ENCODE assay signal across 20 cellular contexts in genomic region chr4:175561691-175562090, GRCh38.
A peak's percentile ranks its signal among the peaks of the same experiment; 100 is the strongest.
DNase-seq lines count a peak whose midpoint lies in the region; ATAC-seq, FAIRE-seq and TF ChIP-seq lines count a peak whose summit lies in the region.
"Had no signal": no experiment of that assay in that cellular context is flagged by ENCODE, and none has a peak within 500 bp of the region (broad histone marks: within the 10 kb centered on the region; RNA-seq: fewer than 3 reads in every experiment).

No MANE protein-coding gene starts in this region.

- H4K5ac ChIP-seq in H1 (ENCODE audit: insufficient read length, low read depth, low read length): no peak overlapping the region

- no peak overlapping the region for H3K4me3 ChIP-seq in H1 (ENCODE audit: extremely low read depth in 1 of 4, insufficient read depth in 2 of 4, low read depth in 3 of 4, low read length in 4 of 4)
- no peak overlapping the region for H3K4me3 ChIP-seq in osteoblast (ENCODE audit: insufficient read depth, low read length)
- H3K4me3 ChIP-seq in effector memory CD4-positive, alpha-beta T cell (ENCODE audit: insufficient read depth, low read depth, low read length, poor library complexity, severe bottlenecking): no peak overlapping the region
- no peak overlapping the region for H3K4me3 ChIP-seq in gastrocnemius medialis
- H3K4me3 ChIP-seq: BLaER1 had no signal

- H3K18ac ChIP-seq in H1 (ENCODE audit: extremely low read depth, low read length): no peak overlapping the region

- H2BK120ac ChIP-seq in H1 (replicated peaks; ENCODE audit: low read depth, low read length): no peak overlapping the region

- H2BK12ac ChIP-seq in H1 (ENCODE audit: low read depth, low read length): no peak overlapping the region

- no peak overlapping the region for H3K14ac ChIP-seq in H1 (ENCODE audit: insufficient read length)

- H2BK15ac ChIP-seq in H1 (ENCODE audit: low read length): no peak overlapping the region

- no peak overlapping the region for H3K4ac ChIP-seq in H1 (replicated peaks; ENCODE audit: insufficient read length, low read depth, low read length)

- no peak overlapping the region for H3K23ac ChIP-seq in H1 (ENCODE audit: insufficient read length)

- no peak overlapping the region for H2AK5ac ChIP-seq in H1 (ENCODE audit: low read depth, low read length)

- H2BK5ac ChIP-seq in H1 (ENCODE audit: low read depth, low read length): no peak overlapping the region

- ATAC-seq in gastrocnemius medialis: no peak

- peak overlapping the region; percentile 45 for H3K27ac ChIP-seq in 22Rv1
- no peak overlapping the region for H3K27ac ChIP-seq in H1 (ENCODE audit: low read depth, low read length)
- H3K27ac ChIP-seq in osteoblast (ENCODE audit: low read depth, low read length): no peak overlapping the region
- H3K27ac ChIP-seq in effector memory CD4-positive, alpha-beta T cell (ENCODE audit: insufficient read depth, low read length, poor library complexity, severe bottlenecking): no peak overlapping the region
- no peak overlapping the region for H3K27ac ChIP-seq in gastrocnemius medialis
- H3K27ac ChIP-seq: BLaER1 had no signal

- H2AFZ ChIP-seq in H1 (ENCODE audit: low read length) (peak overlapping the region; percentile 46; the same call in 1 of the 2 replicates), osteoblast (ENCODE audit: low read length) (peak overlapping the region; percentile 70)

- H3K27me3 ChIP-seq in H1 (replicated peaks in 1 of 4; ENCODE audit: control insufficient read depth in 3 of 4, extremely low read depth in 1 of 4, insufficient read depth in 3 of 4, low read length in 3 of 4) (no peaks in the 10 kb centered on the region), osteoblast (ENCODE audit: insufficient read depth, low read length) (no peaks in the 10 kb centered on the region), gastrocnemius medialis (no peaks in the 10 kb centered on the region)
- no peaks in the 10 kb centered on the region for H3K27me3 ChIP-seq in effector memory CD4-positive, alpha-beta T cell (replicated peaks; ENCODE audit: control insufficient read depth, insufficient read depth, low read length, poor library complexity, severe bottlenecking)
- H3K27me3 ChIP-seq: BLaER1 had no signal

- H3K79me1 ChIP-seq in H1 (ENCODE audit: low read depth, low read length): no peaks in the 10 kb centered on the region

- H4K20me1 ChIP-seq in H1 (replicated peaks in 1 of 2; ENCODE audit: control insufficient read depth in 1 of 2, insufficient read depth in 2 of 2, low read length in 2 of 2) (no peaks in the 10 kb centered on the region), osteoblast (ENCODE audit: insufficient read depth, low read length) (no peaks in the 10 kb centered on the region)
- H4K20me1 ChIP-seq: BLaER1 had no signal

- CTCF ChIA-PET in H1 (lab: Charles Lee; ENCODE audit: partially characterized antibody): interaction anchor here (1.5 kb wide), 1 partner anchor 38 kb away, joined by 3 read pairs; no protein-coding TSS in a partner anchor

- H4K91ac ChIP-seq in H1 (replicated peaks; ENCODE audit: insufficient read length, low read length): no peak overlapping the region

- H3K9ac ChIP-seq in H1 (replicated peaks in 1 of 4; ENCODE audit: extremely low read depth in 1 of 4, low read depth in 3 of 4, low read length in 3 of 4): no peak overlapping the region
- H3K9ac ChIP-seq: BLaER1 had no signal

- TF ChIP-seq CTCF in 22Rv1 (IDR thresholded peaks at IDR 0.05): no peak
- no peak for TF ChIP-seq CTCF in H1 (IDR thresholded peaks at IDR 0.05; ENCODE audit: control extremely low read depth in 1 of 3, insufficient read depth in 1 of 3, low read depth in 1 of 3, low read length in 3 of 3)
- no peak for TF ChIP-seq CTCF in osteoblast (IDR thresholded peaks at IDR 0.05; ENCODE audit: extremely low read depth, low read depth, low read length)
- no peak for TF ChIP-seq CTCF in gastrocnemius medialis (IDR thresholded peaks at IDR 0.05 in 4 of 5, conservative IDR thresholded peaks at IDR 0.05 in 1 of 5)

- H3K4me1 ChIP-seq in H1 (replicated peaks in 1 of 4; ENCODE audit: control insufficient read depth in 3 of 4, insufficient read depth in 4 of 4, low read length in 3 of 4) (no peaks in the 10 kb centered on the region), osteoblast (ENCODE audit: insufficient read depth, low read length) (no peaks in the 10 kb centered on the region), gastrocnemius medialis (no peaks in the 10 kb centered on the region)
- no peaks in the 10 kb centered on the region for H3K4me1 ChIP-seq in effector memory CD4-positive, alpha-beta T cell (ENCODE audit: control insufficient read depth, insufficient read depth, low read length, poor library complexity, severe bottlenecking)
- H3K4me1 ChIP-seq: BLaER1 had no signal

- intact Hi-C loops in gastrocnemius medialis (cut with DNase I; ENCODE audit: low total_unique reads): no loop called here

- WGBS in H1 (ENCODE audit: extremely low coverage in 1 of 2, insufficient coverage in 1 of 2, insufficient read length in 1 of 2, insufficient replicate concordance in 2 of 2, low coverage in 1 of 2, low lambda C conversion rate in 2 of 2, missing lambda C conversion rate in 1 of 2), 2 experiments: 75% methylated on average over 1 of the region's 1 CpG; no CpG with 5 or more reads in 1 of the 2 experiments

- no peak for TF ChIP-seq RAD21 in H1 (IDR thresholded peaks at IDR 0.05 in 1 of 2, conservative IDR thresholded peaks at IDR 0.05 in 1 of 2; ENCODE audit: low read depth in 2 of 2, low read length in 2 of 2)

- H3K9me3 ChIP-seq in H1 (ENCODE audit: insufficient read depth in 2 of 2, low read depth in 1 of 2, low read length in 1 of 2) (no peaks in the 10 kb centered on the region), osteoblast (ENCODE audit: low read depth, low read length) (no peaks in the 10 kb centered on the region), gastrocnemius medialis (no peaks in the 10 kb centered on the region)
- H3K9me3 ChIP-seq in effector memory CD4-positive, alpha-beta T cell (ENCODE audit: control insufficient read depth, low read length): no peaks in the 10 kb centered on the region
- H3K9me3 ChIP-seq: BLaER1 had no signal

- POLR2A ChIA-PET in H1 (lab: Charles Lee; ENCODE audit: partially characterized antibody): no interaction called here

- peak; percentile 72 for DNase-seq in SK-MEL-5 (ENCODE audit: low read depth, low spot score)
- DNase-seq in H1 (ENCODE audit: low read depth in 1 of 2, low spot score in 2 of 2): no peak
- DNase-seq in osteoblast (ENCODE audit: insufficient read length, low spot score, missing footprints): no peak
- no peak for DNase-seq in effector memory CD4-positive, alpha-beta T cell
- DNase-seq in ACHN: no peak
- DNase-seq in gastrocnemius medialis: no peak
- DNase-seq in NCI-H526 treated with DMSO at 0.1 percent for 48 hours (lab: John Stamatoyannopoulos, UW): no peak
- DNase-seq: CD4-positive, CD25-positive, alpha-beta regulatory T cell; H7; NCI-H1092; NCI-H1417 treated with DMSO at 0.1 percent for 48 hours; NCI-H1694 treated with DMSO at 0.1 percent for 48 hours; NCI-H2227 treated with DMSO at 0.1 percent for 48 hours; NCI-H748 treated with DMSO at 0.1 percent for 48 hours; NK-92 treated with Interleukin-12 subunit alpha and Interleukin-12 subunit beta, amount 100 ng/mL, for 24 hours; Right ventricle myocardium superior; RPMI8226 had no signal

- H4K8ac ChIP-seq in H1 (ENCODE audit: extremely low read depth, insufficient read depth, low read length): no peak overlapping the region

- no peak overlapping the region for H2BK20ac ChIP-seq in H1 (ENCODE audit: low read length)

- H3K4me2 ChIP-seq in H1 (ENCODE audit: insufficient read depth in 1 of 2, low read depth in 2 of 2, low read length in 2 of 2) (no peak overlapping the region), osteoblast (ENCODE audit: insufficient read depth, low read length) (no peak overlapping the region)
- H3K4me2 ChIP-seq: BLaER1 had no signal

- FAIRE-seq in H1 (lab: Jason Lieb, UNC): no peak
- FAIRE-seq: GM18507 had no signal

- no peaks in the 10 kb centered on the region for H3K23me2 ChIP-seq in H1 (ENCODE audit: low read depth, low read length)

- no peak for TF ChIP-seq EP300 in H1 (IDR thresholded peaks at IDR 0.05; ENCODE audit: borderline replicate concordance in 1 of 2, low read depth in 2 of 2, low read length in 2 of 2)

- H3K36me3 ChIP-seq in H1 (ENCODE audit: control insufficient read depth in 2 of 4, insufficient read depth in 4 of 4, low read length in 3 of 4) (no peaks in the 10 kb centered on the region), osteoblast (ENCODE audit: insufficient read depth, low read length) (no peaks in the 10 kb centered on the region), gastrocnemius medialis (no peaks in the 10 kb centered on the region)
- H3K36me3 ChIP-seq in effector memory CD4-positive, alpha-beta T cell (ENCODE audit: control insufficient read depth, insufficient read depth, low read length): no peaks in the 10 kb centered on the region
- H3K36me3 ChIP-seq: BLaER1 had no signal

- no peaks in the 10 kb centered on the region for H3K79me2 ChIP-seq in H1 (ENCODE audit: control insufficient read depth in 1 of 2, insufficient read depth in 2 of 2, low read length in 2 of 2)
- no peaks in the 10 kb centered on the region for H3K79me2 ChIP-seq in osteoblast (ENCODE audit: insufficient read depth, low read length)

- TF ChIP-seq POLR2A in H1 (IDR thresholded peaks at IDR 0.05; ENCODE audit: control extremely low read depth in 1 of 2, low read depth in 2 of 2, low read length in 2 of 2): no peak
- TF ChIP-seq POLR2A in gastrocnemius medialis (IDR thresholded peaks at IDR 0.05): no peak

- H3K56ac ChIP-seq in H1 (replicated peaks; ENCODE audit: insufficient read length, low read depth, low read length): no peak overlapping the region

- in situ Hi-C loops in SK-MEL-5 (cut with HindIII; ENCODE audit: low pct_unique_long_range_greater_than_20kb, low sequenced_read_pairs) (no loop called here), ACHN (cut with HindIII; ENCODE audit: low pct_ligation_motif_present, low pct_unique_long_range_greater_than_20kb, low sequenced_read_pairs) (no loop called here), gastrocnemius medialis (cut with MboI; ENCODE audit: low sequenced_read_pairs in 4 of 4) (loop anchor here in 1 of 4 donors (25.0 kb wide), 1 partner anchor 326 kb away; no protein-coding TSS in a partner anchor)

TF ChIP-seq in H1, 55 proteins besides CTCF, POLR2A, EP300 and RAD21 (continues in another document):
- no peak for TF ChIP-seq ATF2 (IDR thresholded peaks at IDR 0.05; ENCODE audit: low read length)
